ENCODE assay signal across 8 cellular contexts in genomic region chr1:54052934-54053744, GRCh38. TPM values are rescaled to one million over a fixed set of nuclear protein-coding genes. Genes with fewer than 3 reads are reported as not detected.
DNase-seq lines count a peak whose midpoint lies in the region; ATAC-seq and TF ChIP-seq lines count a peak whose summit lies in the region.

Gene TCEANC2 (plus strand): TSS chr1:54053608. CDS start chr1:54054423, 815 bp downstream.
Gene TMEM59 (minus strand): TSS chr1:54053204. CDS start chr1:54053188, 16 bp downstream.

- peak within 1 kb of the TSS; percentile 78 for H3K4me3 ChIP-seq in GM08714 (ENCODE audit: low read length)
- H3K4me3 ChIP-seq in SK-N-SH (ENCODE audit: low read depth in 2 of 2, low read length in 1 of 2) = peak within 1 kb of the TSS; percentile 67 to 79
- peak within 1 kb of the TSS; percentile 85 for H3K4me3 ChIP-seq in thoracic aorta

- H3K9ac ChIP-seq in SK-N-SH = peak within 1 kb of the TSS; percentile 92

- H3K27me3 ChIP-seq in SK-N-SH (ENCODE audit: insufficient read depth) = no peaks in the 10 kb centered on the region
- H3K27me3 ChIP-seq in thoracic aorta (replicated peaks; ENCODE audit: insufficient read depth) = no peaks in the 10 kb centered on the region

- H3K4me1 ChIP-seq in SK-N-SH (ENCODE audit: control insufficient read depth in 1 of 2, insufficient read depth in 2 of 2, low read depth in 1 of 2, low read length in 1 of 2) (peaks cover 0 to 5% of the 10 kb centered on the region in 2 experiments; a peak in 3 of 4 replicates), thoracic aorta (ENCODE audit: control insufficient read depth in 1 of 2, low read depth in 2 of 2) (peaks cover 20 to 33% of the 10 kb centered on the region in 2 donors)

- peak; percentile 91 for DNase-seq in NCI-H1092 (lab: John Stamatoyannopoulos, UW)
- DNase-seq in SK-N-SH = peak; percentile 88
- DNase-seq in activated naive CD4-positive, alpha-beta T cell treated with anti-CD3 and anti-CD28 coated beads, Interleukin-2, amount 50 U/mL, for 16 hours = peak; percentile 97
- DNase-seq in glomerular endothelial cell (ENCODE audit: extremely low read depth, low read depth, low spot score) = peak; percentile 91
- peak; percentile 84 for DNase-seq in omental fat pad (ENCODE audit: low spot score)
- peak; percentile 95 for DNase-seq in thoracic aorta (ENCODE audit: low spot score)

- H3K79me2 ChIP-seq in SK-N-SH (ENCODE audit: insufficient read depth) = peaks cover 51% of the 10 kb centered on the region

- peak within 1 kb of the TSS; percentile 97 for H2AFZ ChIP-seq in SK-N-SH (ENCODE audit: low read depth)

- peak within 1 kb of the TSS; percentile 76 to 87 for H3K27ac ChIP-seq in SK-N-SH (ENCODE audit: low read depth in 2 of 2, low read length in 1 of 2)
- peak within 1 kb of the TSS; percentile 96 to 97 for H3K27ac ChIP-seq in thoracic aorta

- no peak for TF ChIP-seq EP300 in SK-N-SH (IDR thresholded peaks at IDR 0.05; ENCODE audit: borderline replicate concordance in 1 of 2, low read depth in 1 of 2, low read length in 1 of 2)

- H3K36me3 ChIP-seq in SK-N-SH (replicated peaks in 1 of 2; ENCODE audit: control insufficient read depth in 1 of 2, insufficient read depth in 2 of 2, low read length in 1 of 2) = no peaks in the 10 kb centered on the region
- H3K36me3 ChIP-seq in thoracic aorta = no peaks in the 10 kb centered on the region

- no peaks in the 10 kb centered on the region for H3F3A ChIP-seq in SK-N-SH (replicated peaks; ENCODE audit: insufficient read depth)

- ATAC-seq in HG02588 (IDR thresholded peaks at IDR 0.05; ENCODE audit: unreplicated experiment) = peak; percentile 91
- peak; percentile 98 for ATAC-seq in omental fat pad (ENCODE audit: low FRiP score)
- peak; percentile 82 for ATAC-seq in thoracic aorta (ENCODE audit: insufficient number of reproducible peaks, low FRiP score, low read depth)

- H4K20me1 ChIP-seq in SK-N-SH (ENCODE audit: insufficient read depth) = no peaks in the 10 kb centered on the region; the same call in 1 of the 2 replicates

- POLR2A ChIA-PET in SK-N-SH (lab: Yijun Ruan, JAX) = interaction anchor here (0.6 to 1.7 kb wide), 5 partner anchors 16 to 711 kb away, joined by 3 to 4 read pairs (median 4); partner anchors contain the start of genes ACOT11, IFT25 and PARS2

- TF ChIP-seq CTCF in SK-N-SH (IDR thresholded peaks at IDR 0.05) = no peak
- TF ChIP-seq CTCF in omental fat pad (IDR thresholded peaks at IDR 0.05) = no peak
- no peak for TF ChIP-seq CTCF in thoracic aorta (IDR thresholded peaks at IDR 0.05)

- WGBS in SK-N-SH (ENCODE audit: low lambda C conversion rate) = 3% methylated on average over 22 of the region's 59 CpGs

- no peak for TF ChIP-seq RAD21 in SK-N-SH (IDR thresholded peaks at IDR 0.05; ENCODE audit: low read length)

- H3K9me2 ChIP-seq in SK-N-SH = no peaks in the 10 kb centered on the region

- H3K4me2 ChIP-seq in SK-N-SH = peak within 1 kb of the TSS; percentile 98

- CTCF ChIA-PET in SK-N-SH (lab: Yijun Ruan, JAX) = interaction anchor here (1.1 to 1.9 kb wide), 2 partner anchors 10 to 711 kb away, joined by 3 to 7 read pairs; partner anchors contain the start of gene PARS2

- H3K9me3 ChIP-seq in SK-N-SH (no peaks in the 10 kb centered on the region), thoracic aorta (no peaks in the 10 kb centered on the region)

TF ChIP-seq in SK-N-SH, 30 proteins besides CTCF, POLR2A, EP300 and RAD21 (continues in another document):
- TF ChIP-seq FOXM1 (IDR thresholded peaks at IDR 0.05; ENCODE audit: low read depth) (no peak), CHD2 (IDR thresholded peaks at IDR 0.05; ENCODE audit: low read length, partially characterized antibody) (peak; percentile 97), MXI1 (IDR thresholded peaks at IDR 0.05; ENCODE audit: low read depth, low read length) (peak; percentile 90), MEF2A (IDR thresholded peaks at IDR 0.05; ENCODE audit: borderline replicate concordance, low read depth) (no peak), SMC3 (IDR thresholded peaks at IDR 0.05; ENCODE audit: low read depth, low read length) (no peak), USF1 (IDR thresholded peaks at IDR 0.05; ENCODE audit: borderline replicate concordance, low read depth) (peak; percentile 80; the same call in 1 of the 2 replicates), FOSL2 (IDR thresholded peaks at IDR 0.05; ENCODE audit: borderline replicate concordance, low read depth) (no peak; the same call in 1 of the 2 replicates), NRF1 (IDR thresholded peaks at IDR 0.05; ENCODE audit: low read depth, low read length) (no peak), FOXJ3 (CRISPR knock-in tag; IDR thresholded peaks at IDR 0.05) (peak; percentile 59; the same call in 1 of the 2 replicates), REST (IDR thresholded peaks at IDR 0.05; ENCODE audit: low read depth, low read length) (0 out of 2 replicates have a peak, but pooled peaks have one; percentile 12), EZH2phosphoT487 (IDR thresholded peaks at IDR 0.05; ENCODE audit: borderline replicate concordance, low read depth) (no peak), RCOR1 (IDR thresholded peaks at IDR 0.05; ENCODE audit: low read length) (no peak), GATA2 (CRISPR knock-in tag; IDR thresholded peaks at IDR 0.05) (no peak), TAF1 (IDR thresholded peaks at IDR 0.05; ENCODE audit: borderline replicate concordance, low read depth, low read length) (0 out of 2 replicates have a peak, but pooled peaks have one; percentile 64), RFX5 (IDR thresholded peaks at IDR 0.05; ENCODE audit: low read length) (no peak), TEAD4 (IDR thresholded peaks at IDR 0.05; ENCODE audit: borderline replicate concordance, insufficient read depth) (no peak), JUND (IDR thresholded peaks at IDR 0.05) (no peak), TCF12 (IDR thresholded peaks at IDR 0.05) (0 out of 2 replicates have a peak, but pooled peaks have one; percentile 25), MAX (IDR thresholded peaks at IDR 0.05; ENCODE audit: low read depth) (peak; percentile 66), YY1 (IDR thresholded peaks at IDR 0.05; ENCODE audit: low read depth) (peak; percentile 90), ELF1 (IDR thresholded peaks at IDR 0.05) (peak; percentile 90), NFIC (IDR thresholded peaks at IDR 0.05; ENCODE audit: borderline replicate concordance) (no peak), IRF3 (IDR thresholded peaks at IDR 0.05; ENCODE audit: low read depth, low read length) (no peak)

RNA-seq across cellular contexts. Expression of gene TCEANC2, which starts in this region (rescaled TPM):
- polyA plus RNA-seq in SK-N-SH (2012; rRNA removed) = 4.7 and 5.5 TPM in 2 replicates
- 4.1 and 5.2 TPM in 2 replicates for polyA plus RNA-seq in SK-N-SH (2012; cell fraction: cytosol; rRNA removed)
- polyA plus RNA-seq in SK-N-SH (2012; cell fraction: nucleus; rRNA removed) = 8.9 and 9.0 TPM in 2 replicates
- total RNA-seq in glomerular endothelial cell = 3.1 and 3.7 TPM in 2 replicates
- 1 to 10 TPM; 1.6 to 6.8 (median 3.7) TPM for total RNA-seq in omental fat pad
- 1 to 10 TPM; 2.0 to 7.8 TPM for total RNA-seq in thoracic aorta

RNA-seq across cellular contexts. Expression of gene TMEM59, which starts in this region (rescaled TPM):
- 249 and 314 TPM in 2 replicates for polyA plus RNA-seq in SK-N-SH (2012; rRNA removed)
- polyA plus RNA-seq in SK-N-SH (2012; cell fraction: cytosol; rRNA removed) = 338 and 354 TPM in 2 replicates
- 85.7 and 156 TPM in 2 replicates for polyA plus RNA-seq in SK-N-SH (2012; cell fraction: nucleus; rRNA removed)
- total RNA-seq in glomerular endothelial cell = 185 and 238 TPM in 2 replicates
- 100 to 1,000 TPM; 231 to 408 (median 355) TPM for total RNA-seq in omental fat pad
- total RNA-seq in thoracic aorta = 100 to 1,000 TPM; 282 to 326 TPM

Comparison
In these comparisons a context has a peak if more than half of its experiments do, and no peak if none do; other contexts are left out.
1. Peak in every context shown above with its lines: DNase-seq, ATAC-seq, H3K4me3 ChIP-seq and H3K27ac ChIP-seq.